ENCODE assay signal across 9 cellular contexts in the genomic region with DNA sequence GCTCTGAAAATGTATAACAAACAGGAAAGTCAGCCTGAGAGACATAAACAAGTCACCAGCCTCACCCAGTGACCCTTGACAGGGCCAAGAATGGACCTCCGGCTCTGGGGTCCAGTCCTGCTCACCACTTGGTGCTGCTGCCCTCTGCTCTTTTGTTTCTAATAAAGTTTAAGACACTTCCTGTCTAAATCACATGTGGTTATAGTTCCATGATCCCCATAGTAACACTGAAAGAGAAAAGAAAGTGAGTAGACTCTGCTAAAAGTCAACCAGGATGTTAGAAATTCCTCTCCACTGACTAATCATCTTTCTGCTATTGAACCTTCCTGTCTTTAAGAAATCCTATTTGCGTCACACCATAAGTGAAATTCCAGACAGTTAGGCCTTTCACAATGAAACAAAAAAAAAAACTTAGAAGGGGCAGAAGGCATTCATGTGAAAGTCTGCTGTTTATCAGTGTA.
A peak's percentile ranks its signal among the peaks of the same experiment; 100 is the strongest.
DNase-seq lines count a peak whose midpoint lies in the region; ATAC-seq and TF ChIP-seq lines count a peak whose summit lies in the region.
"Had no signal": no experiment of that assay in that cellular context is flagged by ENCODE, and none has a peak within 500 bp of the region (broad histone marks: within the 10 kb centered on the region; RNA-seq: fewer than 3 reads in every experiment).

No MANE protein-coding gene starts in this region.

- H3K27ac Mint-ChIP-seq in osteocyte (ENCODE audit: unreplicated experiment) = peak overlapping the region; percentile 96

- peak overlapping the region; percentile 39 for H3K4me2 ChIP-seq in fibroblast of lung (ENCODE audit: extremely low read depth, insufficient read depth, low read length)

- H3K9me3 ChIP-seq in Panc1 (ENCODE audit: control insufficient read depth, insufficient read depth, low read depth, low read length) (no peaks in the 10 kb centered on the region), fibroblast of lung (ENCODE audit: control insufficient read depth, insufficient read depth, low read depth, low read length) (no peaks in the 10 kb centered on the region)

- H3K27ac ChIP-seq in Panc1 (ENCODE audit: low read length) = no peak overlapping the region; the same call in 1 of the 2 replicates
- H3K27ac ChIP-seq in fibroblast of lung (ENCODE audit: insufficient read depth, low read length) = peak overlapping the region; percentile 94

- no peaks in the 10 kb centered on the region for H3K4me1 ChIP-seq in Panc1 (ENCODE audit: control insufficient read depth, insufficient read depth, low read length)
- peaks cover 14% of the 10 kb centered on the region for H3K4me1 ChIP-seq in fibroblast of lung (ENCODE audit: control insufficient read depth, extremely low read depth, insufficient read depth, low read length)

- intact Hi-C loops in Panc1 (cut with micrococcal nuclease; ENCODE audit: unreplicated experiment) = no loop called here

- CTCF ChIA-PET in Panc1 (lab: Charles Lee) = no interaction called here
- CTCF ChIA-PET in GM10248 (lab: Yijun Ruan, JAX) = no interaction called here

- ATAC-seq in Panc1 = peak; percentile 80
- no peak for ATAC-seq in HG03039 (IDR thresholded peaks at IDR 0.05; ENCODE audit: unreplicated experiment)
- no peak for ATAC-seq in GM18907 (IDR thresholded peaks at IDR 0.05; ENCODE audit: unreplicated experiment)

- H3K36me3 Mint-ChIP-seq in osteocyte (ENCODE audit: unreplicated experiment) = peaks cover 15% of the 10 kb centered on the region

- POLR2A ChIA-PET in Panc1 (lab: Charles Lee) = no interaction called here
- POLR2A ChIA-PET in GM10248 (lab: Yijun Ruan, JAX) = no interaction called here

- peak overlapping the region; percentile 8 for H3K4me3 Mint-ChIP-seq in osteocyte (ENCODE audit: unreplicated experiment)

- no peak overlapping the region for H2AFZ ChIP-seq in fibroblast of lung (ENCODE audit: low read length)

- no peak overlapping the region for H3K4me3 ChIP-seq in Panc1 (ENCODE audit: low read depth in 2 of 2, low read length in 2 of 2)
- no peak overlapping the region for H3K4me3 ChIP-seq in fibroblast of lung (replicated peaks in 1 of 4; ENCODE audit: control extremely low read depth in 1 of 4, insufficient read depth in 1 of 4, low read depth in 3 of 4, low read length in 4 of 4)

- no peaks in the 10 kb centered on the region for H4K20me1 ChIP-seq in fibroblast of lung (ENCODE audit: control insufficient read depth, extremely low read depth, insufficient read depth, low read length)

- no peaks in the 10 kb centered on the region for H3K79me2 ChIP-seq in fibroblast of lung (ENCODE audit: control insufficient read depth, insufficient read depth, low read length)

- in situ Hi-C loops in Panc1 (cut with HindIII; ENCODE audit: low pct_unique_long_range_greater_than_20kb, low sequenced_read_pairs) = no loop called here

- peaks cover 29% of the 10 kb centered on the region for H3K9me3 Mint-ChIP-seq in osteocyte (ENCODE audit: unreplicated experiment)

- DNase-seq in DMS53 treated with DMSO at 0.1 percent for 48 hours (lab: John Stamatoyannopoulos, UW; ENCODE audit: unreplicated experiment) (peak; percentile 17), Panc1 (ENCODE audit: low read depth, low spot score) (peak; percentile 84), fibroblast of lung (ENCODE audit: low read depth in 2 of 2) (peak; percentile 99 to 100), osteocyte (ENCODE audit: extremely low spot score, unreplicated experiment) (no peak), GM10248 (ENCODE audit: extremely low spot score) (no peak)
- DNase-seq in central memory CD4-positive, alpha-beta T cell = no peak
- DNase-seq: NCI-H510A had no signal

- TF ChIP-seq CTCF in Panc1 (IDR thresholded peaks at IDR 0.05) = no peak
- no peak for TF ChIP-seq CTCF in fibroblast of lung (conservative IDR thresholded peaks at IDR 0.05 in 1 of 2, IDR thresholded peaks at IDR 0.05 in 1 of 2; ENCODE audit: low read depth in 1 of 2, low read length in 2 of 2)
- no peak for TF ChIP-seq CTCF in osteocyte (IDR thresholded peaks at IDR 0.05)
- TF ChIP-seq CTCF in GM10248 (IDR thresholded peaks at IDR 0.05; ENCODE audit: control extremely low read depth, extremely low read depth, low read depth, missing control alignments) = no peak

- H3K9ac ChIP-seq in fibroblast of lung (ENCODE audit: insufficient read depth, low read length) = peak overlapping the region; percentile 48

- peaks cover 43% of the 10 kb centered on the region for H3K4me1 Mint-ChIP-seq in osteocyte (ENCODE audit: unreplicated experiment)

- H3K36me3 ChIP-seq in Panc1 (ENCODE audit: control insufficient read depth, insufficient read depth, low read length) (no peaks in the 10 kb centered on the region), fibroblast of lung (ENCODE audit: control insufficient read depth, insufficient read depth, low read length) (no peaks in the 10 kb centered on the region)

- H3K27me3 ChIP-seq in Panc1 (ENCODE audit: control insufficient read depth, insufficient read depth, low read length) (no peaks in the 10 kb centered on the region), fibroblast of lung (ENCODE audit: control insufficient read depth, insufficient read depth, low read length) (no peaks in the 10 kb centered on the region)

- BruUV-seq in Panc1 (replicated peaks; lab: Mats Ljungman, UMichigan) = no TSS peak

- no peaks in the 10 kb centered on the region for H3K27me3 Mint-ChIP-seq in osteocyte (ENCODE audit: unreplicated experiment)

Comparison
In these comparisons a context has a peak if more than half of its experiments do, and no peak if none do; other contexts are left out.
1. DNase-seq: peak in DMS53 treated with DMSO at 0.1 percent for 48 hours (single experiment), Panc1 (single experiment) and fibroblast of lung (2 of 2); none in osteocyte (single experiment), GM10248 (single experiment) and central memory CD4-positive, alpha-beta T cell (single experiment).